Comparison of ENCODE assay signal across 8 cellular contexts in the genomic region with DNA sequence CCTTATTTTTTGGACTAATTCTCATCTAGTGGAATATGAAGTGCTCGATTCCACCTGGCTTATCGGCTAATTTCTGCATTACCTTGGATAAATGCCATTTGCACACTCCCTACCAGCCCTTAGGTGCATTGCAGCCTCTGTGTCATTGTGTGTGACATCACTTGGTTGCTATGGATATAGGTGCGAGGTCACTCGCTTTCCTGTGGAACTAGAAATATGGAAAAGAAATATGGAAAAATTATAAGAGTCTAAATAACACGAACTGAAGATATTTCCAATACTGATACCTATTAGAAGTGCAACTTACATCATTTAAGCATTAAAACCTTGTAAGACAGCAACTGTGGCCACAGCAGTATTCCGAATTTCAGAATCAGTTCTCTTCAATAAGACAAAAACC. TPM values are rescaled to one million over a fixed set of nuclear protein-coding genes. Genes with fewer than 3 reads are reported as not detected.
DNase-seq lines count a peak whose midpoint lies in the region; ATAC-seq and TF ChIP-seq lines count a peak whose summit lies in the region.

No MANE protein-coding gene starts in this region.

- H3K27me3 ChIP-seq in SK-N-SH (ENCODE audit: insufficient read depth) (no peaks in the 10 kb centered on the region), colonic mucosa (no peaks in the 10 kb centered on the region)
- no peaks in the 10 kb centered on the region for H3K27me3 ChIP-seq in naive thymus-derived CD4-positive, alpha-beta T cell (ENCODE audit: control insufficient read depth in 2 of 2, insufficient read depth in 2 of 2, low read length in 2 of 2)

- no peak overlapping the region for H2AFZ ChIP-seq in SK-N-SH (ENCODE audit: low read depth)

- peaks cover 61% of the 10 kb centered on the region for H4K20me1 ChIP-seq in SK-N-SH (ENCODE audit: insufficient read depth)

- intact Hi-C loops in colonic mucosa (cut with DNase I), result no loop called here
- intact Hi-C loops in naive thymus-derived CD4-positive, alpha-beta T cell (cut with micrococcal nuclease), result loop anchor here (2.0 to 5.0 kb wide), 5 partner anchors 16 to 1700 kb away; partner anchors contain the start of genes GTF2I (in 2 of the 2), HIP1 (in 1 of the 2), RHBDD2 (in 1 of the 2) and RSBN1L (in 1 of the 2)

- 22% methylated on average over 6 of the region's 6 CpGs for WGBS in SK-N-SH (ENCODE audit: low lambda C conversion rate)

- H3F3A ChIP-seq in SK-N-SH (replicated peaks; ENCODE audit: insufficient read depth), result peaks cover 7% of the 10 kb centered on the region

- TF ChIP-seq EP300 in SK-N-SH (IDR thresholded peaks at IDR 0.05; ENCODE audit: borderline replicate concordance in 1 of 2, low read depth in 1 of 2, low read length in 1 of 2), result no peak

- peak overlapping the region; percentile 80 for H3K4me2 ChIP-seq in SK-N-SH

- no peaks in the 10 kb centered on the region for H3K9me3 ChIP-seq in SK-N-SH
- H3K9me3 ChIP-seq in colonic mucosa, result no peaks in the 10 kb centered on the region
- no peaks in the 10 kb centered on the region for H3K9me3 ChIP-seq in naive thymus-derived CD4-positive, alpha-beta T cell (ENCODE audit: control insufficient read depth in 2 of 3, low read length in 3 of 3)

- H3K36me3 ChIP-seq in SK-N-SH (replicated peaks in 1 of 2; ENCODE audit: control insufficient read depth in 1 of 2, insufficient read depth in 2 of 2, low read length in 1 of 2) (peaks cover 27 to 55% of the 10 kb centered on the region in 2 experiments), colonic mucosa (no peaks in the 10 kb centered on the region)
- peaks cover 0 to 14% (median 0%) of the 10 kb centered on the region in 3 experiments for H3K36me3 ChIP-seq in naive thymus-derived CD4-positive, alpha-beta T cell (ENCODE audit: control insufficient read depth in 2 of 3, insufficient read depth in 3 of 3, low read length in 3 of 3)

- H3K4me1 Mint-ChIP-seq in naive thymus-derived CD4-positive, alpha-beta T cell, result peaks cover 32 to 58% (median 51%) of the 10 kb centered on the region in 7 donors

- peak overlapping the region; percentile 87 to 99 (median 94) for H3K4me3 Mint-ChIP-seq in naive thymus-derived CD4-positive, alpha-beta T cell

- no peak for TF ChIP-seq CTCF in SK-N-SH (IDR thresholded peaks at IDR 0.05)
- TF ChIP-seq CTCF in colonic mucosa (IDR thresholded peaks at IDR 0.05), result no peak

- peaks cover 21 to 23% of the 10 kb centered on the region in 2 experiments; a peak in 3 of 4 replicates for H3K4me1 ChIP-seq in SK-N-SH (ENCODE audit: control insufficient read depth in 1 of 2, insufficient read depth in 2 of 2, low read depth in 1 of 2, low read length in 1 of 2)
- peaks cover 7% of the 10 kb centered on the region for H3K4me1 ChIP-seq in colonic mucosa
- H3K4me1 ChIP-seq in naive thymus-derived CD4-positive, alpha-beta T cell (ENCODE audit: control insufficient read depth in 2 of 2, insufficient read depth in 2 of 2, low read length in 2 of 2), result peaks cover 4 to 31% of the 10 kb centered on the region in 2 donors

- H3K27ac ChIP-seq in SK-N-SH (ENCODE audit: low read depth in 2 of 2, low read length in 1 of 2) (peak overlapping the region; percentile 92 to 96; a peak in 3 of 4 replicates), colonic mucosa (peak overlapping the region; percentile 100)
- no peak overlapping the region for H3K27ac ChIP-seq in naive thymus-derived CD4-positive, alpha-beta T cell (ENCODE audit: low read depth, low read length)

- POLR2A ChIA-PET in SK-N-SH (lab: Yijun Ruan, JAX), result no interaction called here
- POLR2A ChIA-PET in naive thymus-derived CD4-positive, alpha-beta T cell (lab: Charles Lee), result interaction anchor here (0.6 to 1.6 kb wide), 4 partner anchors 26 to 39 kb away, joined by 3 to 5 read pairs (median 3); no protein-coding TSS in a partner anchor

- ATAC-seq in SK-N-SH treated with all-trans-retinoic acid at 6 μM for 48 hours (no peak), GM19395 (IDR thresholded peaks at IDR 0.05; ENCODE audit: unreplicated experiment) (no peak), HG02759 (IDR thresholded peaks at IDR 0.05; ENCODE audit: unreplicated experiment) (no peak), HG03457 (IDR thresholded peaks at IDR 0.05; ENCODE audit: unreplicated experiment) (no peak)
- ATAC-seq in naive thymus-derived CD4-positive, alpha-beta T cell, result no peak

- DNase-seq in SK-N-SH, result peak; percentile 57
- DNase-seq in NCI-H2196 (lab: John Stamatoyannopoulos, UW; ENCODE audit: unreplicated experiment), result peak; percentile 58
- no peak for DNase-seq in colonic mucosa
- DNase-seq in naive thymus-derived CD4-positive, alpha-beta T cell, result no peak

- no peaks in the 10 kb centered on the region for H3K27me3 Mint-ChIP-seq in naive thymus-derived CD4-positive, alpha-beta T cell

- peaks cover 69% of the 10 kb centered on the region for H3K79me2 ChIP-seq in SK-N-SH (ENCODE audit: insufficient read depth)

- TF ChIP-seq RAD21 in SK-N-SH (IDR thresholded peaks at IDR 0.05; ENCODE audit: low read length), result no peak

- H3K4me3 ChIP-seq in SK-N-SH (ENCODE audit: low read depth in 2 of 2, low read length in 1 of 2) (peak overlapping the region; percentile 82 to 88), colonic mucosa (peak overlapping the region; percentile 98)
- H3K4me3 ChIP-seq in naive thymus-derived CD4-positive, alpha-beta T cell (ENCODE audit: low read length), result peak overlapping the region; percentile 72

- CTCF ChIA-PET in SK-N-SH (lab: Yijun Ruan, JAX), result interaction anchor here (1.0 to 1.3 kb wide), 2 partner anchors 15 to 43 kb away, joined by 3 to 7 read pairs; no protein-coding TSS in a partner anchor
- CTCF ChIA-PET in naive thymus-derived CD4-positive, alpha-beta T cell (lab: Charles Lee), result interaction anchor here (0.7 to 1.5 kb wide), 2 partner anchors 27 to 38 kb away, joined by 3 to 4 read pairs; no protein-coding TSS in a partner anchor

- H3K9ac ChIP-seq in SK-N-SH (peak overlapping the region; percentile 93), colonic mucosa (ENCODE audit: low read depth in 2 of 2, low read length in 2 of 2) (no peak overlapping the region)

- H3K9me3 Mint-ChIP-seq in naive thymus-derived CD4-positive, alpha-beta T cell, result no peaks in the 10 kb centered on the region

- peak overlapping the region in 6 of 9 donors; percentile 90 to 96 (median 94) for H3K27ac Mint-ChIP-seq in naive thymus-derived CD4-positive, alpha-beta T cell

- H3K9me2 ChIP-seq in SK-N-SH, result no peaks in the 10 kb centered on the region

- H3K36me3 Mint-ChIP-seq in naive thymus-derived CD4-positive, alpha-beta T cell, result peaks cover 4 to 20% (median 14%) of the 10 kb centered on the region in 5 donors

TF ChIP-seq in SK-N-SH, 30 proteins besides CTCF, POLR2A, EP300 and RAD21 (continues in another document):
- TF ChIP-seq YY1 (IDR thresholded peaks at IDR 0.05; ENCODE audit: low read depth) (no peak), SIN3A (IDR thresholded peaks at IDR 0.05; ENCODE audit: borderline replicate concordance, low read depth, low read length) (0 out of 2 replicates have a peak, but pooled peaks have one; percentile 29), RFX5 (IDR thresholded peaks at IDR 0.05; ENCODE audit: low read length) (0 out of 2 replicates have a peak, but pooled peaks have one; percentile 16), GABPA (IDR thresholded peaks at IDR 0.05; ENCODE audit: low read depth) (no peak)
- TF ChIP-seq, protein P1, sequence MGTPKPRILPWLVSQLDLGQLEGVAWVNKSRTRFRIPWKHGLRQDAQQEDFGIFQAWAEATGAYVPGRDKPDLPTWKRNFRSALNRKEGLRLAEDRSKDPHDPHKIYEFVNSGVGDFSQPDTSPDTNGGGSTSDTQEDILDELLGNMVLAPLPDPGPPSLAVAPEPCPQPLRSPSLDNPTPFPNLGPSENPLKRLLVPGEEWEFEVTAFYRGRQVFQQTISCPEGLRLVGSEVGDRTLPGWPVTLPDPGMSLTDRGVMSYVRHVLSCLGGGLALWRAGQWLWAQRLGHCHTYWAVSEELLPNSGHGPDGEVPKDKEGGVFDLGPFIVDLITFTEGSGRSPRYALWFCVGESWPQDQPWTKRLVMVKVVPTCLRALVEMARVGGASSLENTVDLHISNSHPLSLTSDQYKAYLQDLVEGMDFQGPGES (IDR thresholded peaks at IDR 0.05; ENCODE audit: low read depth, low read length), result no peak

TF ChIP-seq in SK-N-SH treated with all-trans-retinoic acid at 6 μM for 48 hours, 23 proteins besides CTCF, POLR2A, EP300 and RAD21 (continues in another document):
- no peak for TF ChIP-seq PPARA (CRISPR knock-in tag; IDR thresholded peaks at IDR 0.05; ENCODE audit: borderline replicate concordance)
- no peak for TF ChIP-seq ZC3H10 (CRISPR knock-in tag; IDR thresholded peaks at IDR 0.05)
- no peak for TF ChIP-seq POU6F1 (CRISPR knock-in tag; IDR thresholded peaks at IDR 0.05; ENCODE audit: borderline replicate concordance, low read depth)

RNA-seq across cellular contexts. Expression of gene YWHAG, which starts 2.0 kb away (rescaled TPM):
- 60.4 and 78.0 TPM in 2 replicates for polyA plus RNA-seq in SK-N-SH (2012; rRNA removed)
- polyA plus RNA-seq in SK-N-SH (2012; cell fraction: cytosol; rRNA removed), result 69.7 and 76.5 TPM in 2 replicates
- polyA plus RNA-seq in SK-N-SH (2012; cell fraction: nucleus; rRNA removed), result 49.2 and 56.0 TPM in 2 replicates
- total RNA-seq in colonic mucosa, result 100 to 1,000 TPM; 104 to 121 TPM
- 10 to 100 TPM; 27.7 to 98.3 (median 39.6) TPM for total RNA-seq in naive thymus-derived CD4-positive, alpha-beta T cell
- polyA plus RNA-seq in naive thymus-derived CD4-positive, alpha-beta T cell, result 1 to 10 TPM; 1.4 to 1.6 TPM

RNA-seq across cellular contexts. Expression of gene SSC4D, which starts 52.7 kb away (rescaled TPM):
- polyA plus RNA-seq in SK-N-SH (2012; rRNA removed), result 1.6 and 2.0 TPM in 2 replicates
- polyA plus RNA-seq in SK-N-SH (2012; cell fraction: cytosol; rRNA removed), result 0.75 and 1.3 TPM in 2 replicates
- 3.3 and 5.8 TPM in 2 replicates for polyA plus RNA-seq in SK-N-SH (2012; cell fraction: nucleus; rRNA removed)
- under 1 TPM; 0.42 to 0.45 TPM for total RNA-seq in colonic mucosa
- under 1 TPM in 1 of 5 experiments, not detected in 4; 0.24 TPM for total RNA-seq in naive thymus-derived CD4-positive, alpha-beta T cell
- under 1 TPM in 1 of 2 donors, not detected in 1; 0.35 TPM for polyA plus RNA-seq in naive thymus-derived CD4-positive, alpha-beta T cell

RNA-seq across cellular contexts. Expression of gene HSPB1, which starts 54.4 kb away (rescaled TPM):
- 439 and 824 TPM in 2 replicates for polyA plus RNA-seq in SK-N-SH (2012; rRNA removed)
- polyA plus RNA-seq in SK-N-SH (2012; cell fraction: cytosol; rRNA removed), result 324 and 487 TPM in 2 replicates
- 369 and 776 TPM in 2 replicates for polyA plus RNA-seq in SK-N-SH (2012; cell fraction: nucleus; rRNA removed)
- total RNA-seq in colonic mucosa, result 100 to 1,000 TPM; 539 to 844 TPM
- total RNA-seq in naive thymus-derived CD4-positive, alpha-beta T cell, result 10 to 100 TPM; 26.3 to 47.2 (median 40.5) TPM
- 10 to 100 TPM; 68.6 to 93.5 TPM for polyA plus RNA-seq in naive thymus-derived CD4-positive, alpha-beta T cell

Comparison
In these comparisons a context has a peak if more than half of its experiments do, and no peak if none do; other contexts are left out.
1. DNase-seq: peak in SK-N-SH (single experiment) and NCI-H2196 (single experiment); none in colonic mucosa (single experiment) and naive thymus-derived CD4-positive, alpha-beta T cell (0 of 9).
2. RNA of gene HSPB1, which starts 54.4 kb away (total RNA-seq): 539 to 844 TPM in colonic mucosa; 26.3 to 47.2 TPM in naive thymus-derived CD4-positive, alpha-beta T cell; every median in the first group is over 10 times any median in the second.
3. Peak in every context shown above with its lines, with median percentiles within 50 percentile points of each other: H3K4me3 ChIP-seq.